In the genomic region with DNA sequence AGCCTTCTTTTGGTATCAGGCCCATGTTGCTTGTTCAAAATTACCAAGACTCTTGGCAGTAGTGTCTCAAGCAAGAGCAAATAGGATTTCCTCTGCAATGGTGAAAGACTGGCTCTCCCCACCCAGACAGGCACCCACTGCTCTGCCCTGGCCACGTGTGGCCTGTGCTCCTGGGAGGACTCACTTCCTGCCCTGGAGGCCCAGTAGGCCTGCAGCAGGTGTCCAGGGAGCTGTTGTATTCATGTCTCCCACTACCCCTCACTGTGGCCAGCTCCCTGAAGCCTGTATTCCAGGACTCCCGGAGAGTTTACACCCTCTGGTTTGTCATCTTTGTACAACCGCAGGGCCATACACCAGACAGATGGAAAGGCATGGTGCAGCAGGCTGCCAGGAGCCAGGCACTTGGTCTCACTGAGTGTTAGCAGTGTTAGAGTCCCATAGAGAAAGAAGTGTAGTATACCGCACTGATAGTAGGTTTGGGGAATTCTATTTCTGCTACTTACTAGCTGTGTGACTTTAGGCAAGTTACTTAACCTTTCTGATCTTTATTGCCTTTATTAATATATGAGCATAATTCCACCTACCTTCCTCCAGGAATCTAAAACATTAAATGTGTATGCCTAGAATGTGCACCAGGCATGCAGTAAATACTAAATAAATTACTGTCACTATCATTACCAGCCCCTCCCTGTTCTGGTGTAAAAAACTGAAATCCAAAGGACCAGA, we compare ENCODE assay signal across 22 cellular contexts.
DNase-seq lines count a peak whose midpoint lies in the region; TF ChIP-seq lines count a peak whose summit lies in the region.
"Had no signal": no experiment of that assay in that cellular context is flagged by ENCODE, and none has a peak within 500 bp of the region (broad histone marks: within the 10 kb centered on the region; RNA-seq: fewer than 3 reads in every experiment).

No MANE protein-coding gene starts in this region.

- no peaks in the 10 kb centered on the region for H3K27me3 ChIP-seq in cardiac muscle cell
- H3K27me3 ChIP-seq in ectodermal cell (ENCODE audit: control insufficient read depth, insufficient read depth, low read length, poor library complexity, severe bottlenecking): no peaks in the 10 kb centered on the region
- H3K27me3 ChIP-seq: BLaER1, uterus had no signal

- H3K36me3 ChIP-seq in cardiac muscle cell (no peaks in the 10 kb centered on the region), ectodermal cell (ENCODE audit: control insufficient read depth, insufficient read depth, low read length) (peaks cover 9% of the 10 kb centered on the region)
- H3K36me3 ChIP-seq: uterus had no signal

- H3K27me3 Mint-ChIP-seq in immature natural killer cell (ENCODE audit: low read depth in 3 of 3): no peaks in the 10 kb centered on the region
- H3K27me3 Mint-ChIP-seq: activated B cell treated with CpG ODN at 0.5 μM for 24 hours had no signal

- no peak overlapping the region for H3K4me3 Mint-ChIP-seq in immature natural killer cell
- H3K4me3 Mint-ChIP-seq: activated B cell treated with CpG ODN at 0.5 μM for 24 hours, nephron progenitor cell had no signal

- H3K27ac ChIP-seq in cardiac muscle cell (peak overlapping the region; percentile 39), ectodermal cell (ENCODE audit: insufficient read depth, low read depth, low read length, poor library complexity, severe bottlenecking) (peak overlapping the region; percentile 71), temporal lobe (ENCODE audit: low read depth, low read length) (peak overlapping the region; percentile 28), coronary artery (no peak overlapping the region)
- H3K27ac ChIP-seq: BLaER1, RWPE1, uterus had no signal

- H3K4me1 Mint-ChIP-seq in immature natural killer cell: peaks cover 14 to 31% of the 10 kb centered on the region in 2 donors
- H3K4me1 Mint-ChIP-seq: activated B cell treated with CpG ODN at 0.5 μM for 24 hours had no signal

- H3K27ac Mint-ChIP-seq in immature natural killer cell: peak overlapping the region in 4 of 6 donors; percentile 40 to 64 (median 61)
- H3K27ac Mint-ChIP-seq: activated B cell treated with CpG ODN at 0.5 μM for 24 hours had no signal

- no peaks in the 10 kb centered on the region for H3K9me3 Mint-ChIP-seq in immature natural killer cell
- H3K9me3 Mint-ChIP-seq: activated B cell treated with CpG ODN at 0.5 μM for 24 hours, nephron progenitor cell had no signal

- intact Hi-C loops in cardiac septum (cut with DNase I): no loop called here

- no peaks in the 10 kb centered on the region for H3K9me3 ChIP-seq in cardiac muscle cell (ENCODE audit: low read depth)
- no peaks in the 10 kb centered on the region for H3K9me3 ChIP-seq in ectodermal cell (ENCODE audit: control insufficient read depth, low read length)
- H3K9me3 ChIP-seq: BLaER1, uterus had no signal

- DNase-seq in cardiac muscle cell (ENCODE audit: low read depth in 1 of 2, low spot score in 1 of 2): no peak
- DNase-seq in cardiac septum (ENCODE audit: low spot score): no peak
- DNase-seq in immature natural killer cell: no peak
- no peak for DNase-seq in inferior parietal cortex (ENCODE audit: extremely low spot score)
- DNase-seq in coronary artery (ENCODE audit: low spot score): no peak
- DNase-seq in kidney glomerular epithelial cell (lab: John Stamatoyannopoulos, UW): no peak
- DNase-seq: activated B cell treated with CpG ODN at 0.5 μM for 24 hours; activated CD4-positive, alpha-beta T cell treated with anti-CD3 and anti-CD28 coated beads, Interleukin-2, amount 50 U/mL, for 4 hours; activated naive CD4-positive, alpha-beta T cell treated with Interleukin-2 at 50 U/mL for 16 hours; Calu3; central memory CD4-positive, alpha-beta T cell; MM.1S; NCI-H1436 treated with DMSO at 0.1 percent for 48 hours; NCI-H2171; NCI-H526 treated with DMSO at 0.1 percent for 48 hours; nephron progenitor cell; T-helper 9 cell; uterus had no signal

- H3K36me3 Mint-ChIP-seq in immature natural killer cell: peaks cover 3 to 25% (median 7%) of the 10 kb centered on the region in 3 donors

- WGBS in ectodermal cell, 2 experiments: 89 to 93% methylated on average over 4 of the region's 4 CpGs

- TF ChIP-seq CTCF in cardiac muscle cell (IDR thresholded peaks at IDR 0.05; ENCODE audit: low read depth, low read length) (no peak), coronary artery (IDR thresholded peaks at IDR 0.05) (no peak)

- peaks cover 32% of the 10 kb centered on the region for H3K4me1 ChIP-seq in cardiac muscle cell (ENCODE audit: low read depth)
- peaks cover 10% of the 10 kb centered on the region for H3K4me1 ChIP-seq in ectodermal cell (ENCODE audit: control insufficient read depth, insufficient read depth, low read length)
- H3K4me1 ChIP-seq: BLaER1, uterus had no signal

- H3K4me3 ChIP-seq in cardiac muscle cell: no peak overlapping the region
- H3K4me3 ChIP-seq in ectodermal cell (ENCODE audit: insufficient read depth, low read depth, low read length): no peak overlapping the region
- H3K4me3 ChIP-seq in coronary artery: no peak overlapping the region
- H3K4me3 ChIP-seq: BLaER1, uterus had no signal

Comparison
In these comparisons a context has a peak if more than half of its experiments do, and no peak if none do; other contexts are left out.
1. H3K27ac ChIP-seq: peak in cardiac muscle cell (single experiment), ectodermal cell (single experiment) and temporal lobe (single experiment); none in coronary artery (0 of 2).